Comparison of ENCODE assay signal across 16 cellular contexts in genomic region chr1:11880911-11881748, GRCh38. TPM values are rescaled to one million over a fixed set of nuclear protein-coding genes. Genes with fewer than 3 reads are reported as not detected.
DNase-seq lines count a peak whose midpoint lies in the region; ATAC-seq and TF ChIP-seq lines count a peak whose summit lies in the region.
"Had no signal": no experiment of that assay in that cellular context is flagged by ENCODE, and none has a peak within 500 bp of the region (broad histone marks: within the 10 kb centered on the region; RNA-seq: fewer than 3 reads in every experiment).

No MANE protein-coding gene starts in this region.

- POLR2A ChIA-PET in naive thymus-derived CD4-positive, alpha-beta T cell (lab: Charles Lee) = no interaction called here

- H3K36me3 ChIP-seq in cardiac muscle cell = no peaks in the 10 kb centered on the region
- H3K36me3 ChIP-seq in naive thymus-derived CD4-positive, alpha-beta T cell (ENCODE audit: control insufficient read depth in 2 of 3, insufficient read depth in 3 of 3, low read length in 3 of 3) = no peaks in the 10 kb centered on the region

- DNase-seq in DMS153 (lab: John Stamatoyannopoulos, UW) (peak; percentile 64), RPMI7951 (ENCODE audit: low read depth) (peak; percentile 43), cardiac muscle cell (ENCODE audit: low read depth in 1 of 2, low spot score in 1 of 2) (peak in 1 of 2 donors; percentile 85), nucleus accumbens (lab: John Stamatoyannopoulos, UW) (peak in 38 of 56 donors; percentile 4 to 74 (median 19)), NCI-H146 treated with DMSO at 0.1 percent for 48 hours (lab: John Stamatoyannopoulos, UW; ENCODE audit: unreplicated experiment) (no peak), G401 (ENCODE audit: low spot score) (no peak)
- DNase-seq in naive thymus-derived CD4-positive, alpha-beta T cell = no peak
- DNase-seq: activated T-cell treated with anti-CD3 and anti-CD28 coated beads, Interleukin-2, amount 50 U/mL, for 48 hours; DND-41; H9; NCI-H526 treated with DMSO at 0.1 percent for 48 hours had no signal

- H3K4me1 ChIP-seq in cardiac muscle cell (ENCODE audit: low read depth) = peaks cover 54% of the 10 kb centered on the region
- no peaks in the 10 kb centered on the region for H3K4me1 ChIP-seq in naive thymus-derived CD4-positive, alpha-beta T cell (ENCODE audit: control insufficient read depth in 2 of 2, insufficient read depth in 2 of 2, low read length in 2 of 2)

- H3K27ac ChIP-seq in cardiac muscle cell = peak overlapping the region; percentile 88
- no peak overlapping the region for H3K27ac ChIP-seq in naive thymus-derived CD4-positive, alpha-beta T cell (ENCODE audit: low read depth, low read length)

- H3K27me3 ChIP-seq in cardiac muscle cell = no peaks in the 10 kb centered on the region
- no peaks in the 10 kb centered on the region for H3K27me3 ChIP-seq in naive thymus-derived CD4-positive, alpha-beta T cell (ENCODE audit: control insufficient read depth in 2 of 2, insufficient read depth in 2 of 2, low read length in 2 of 2)

- CTCF ChIA-PET in naive thymus-derived CD4-positive, alpha-beta T cell (lab: Charles Lee) = interaction anchor here (0.5 kb wide), 1 partner anchor 52 kb away, joined by 3 read pairs; no protein-coding TSS in a partner anchor

- peaks cover 0 to 2% (median 0%) of the 10 kb centered on the region in 11 donors for H3K9me3 Mint-ChIP-seq in naive thymus-derived CD4-positive, alpha-beta T cell
- H3K9me3 Mint-ChIP-seq: dendritic cell treated with granulocyte-macrophage colony-stimulating factor and Interleukin-4, amounts not matched to agents 40 ng/mL and 50 ng/mL, for 4 days had no signal

- intact Hi-C loops in naive thymus-derived CD4-positive, alpha-beta T cell (cut with micrococcal nuclease) = no loop called here

- no peaks in the 10 kb centered on the region for H3K36me3 Mint-ChIP-seq in naive thymus-derived CD4-positive, alpha-beta T cell

- no peak overlapping the region for H3K4me3 ChIP-seq in cardiac muscle cell
- H3K4me3 ChIP-seq in naive thymus-derived CD4-positive, alpha-beta T cell (ENCODE audit: low read length) = no peak overlapping the region

- H3K4me1 Mint-ChIP-seq in naive thymus-derived CD4-positive, alpha-beta T cell = peaks cover 0 to 5% (median 0%) of the 10 kb centered on the region in 7 donors

- in situ Hi-C loops in G401 (cut with HindIII; ENCODE audit: low sequenced_read_pairs) = no loop called here

- TF ChIP-seq CTCF in cardiac muscle cell (IDR thresholded peaks at IDR 0.05; ENCODE audit: low read depth, low read length) = no peak

- H3K27me3 Mint-ChIP-seq in naive thymus-derived CD4-positive, alpha-beta T cell = peaks cover 2 to 26% (median 15%) of the 10 kb centered on the region in 5 donors

- peak overlapping the region in 1 of 9 donors; percentile 28 for H3K27ac Mint-ChIP-seq in naive thymus-derived CD4-positive, alpha-beta T cell
- H3K27ac Mint-ChIP-seq: dendritic cell treated with granulocyte-macrophage colony-stimulating factor and Interleukin-4, amounts not matched to agents 40 ng/mL and 50 ng/mL, for 4 days had no signal

- no peaks in the 10 kb centered on the region for H3K9me3 ChIP-seq in cardiac muscle cell (ENCODE audit: low read depth)
- H3K9me3 ChIP-seq in naive thymus-derived CD4-positive, alpha-beta T cell (ENCODE audit: control insufficient read depth in 2 of 3, low read length in 3 of 3) = no peaks in the 10 kb centered on the region

- ATAC-seq in naive thymus-derived CD4-positive, alpha-beta T cell = no peak
- ATAC-seq in GM18502 (IDR thresholded peaks at IDR 0.05; ENCODE audit: poor library complexity, unreplicated experiment) = no peak
- ATAC-seq: activated CD4-positive, CD25-positive, alpha-beta regulatory T cell treated with anti-CD3 and anti-CD28 coated beads, Interleukin-2, amount 50 U/mL, for 24 hours had no signal

- no peak overlapping the region for H3K4me3 Mint-ChIP-seq in naive thymus-derived CD4-positive, alpha-beta T cell
- H3K4me3 Mint-ChIP-seq: dendritic cell treated with granulocyte-macrophage colony-stimulating factor and Interleukin-4, amounts not matched to agents 40 ng/mL and 50 ng/mL, for 4 days; H9 had no signal

RNA-seq across cellular contexts. Expression of gene NPPB, which starts 22.4 kb away (rescaled TPM):
- total RNA-seq in RPMI7951 (2014; rRNA removed; shearing (Covaris generic)) = not detected in 2 replicates
- total RNA-seq in cardiac muscle cell = 18.9 and 192 TPM in 2 replicates
- polyA plus RNA-seq in cardiac muscle cell = 30.8 and 188 TPM in 2 replicates
- total RNA-seq in G401 (2014; rRNA removed; shearing (Covaris generic)) = not detected in 2 replicates
- total RNA-seq in naive thymus-derived CD4-positive, alpha-beta T cell = not detected
- polyA plus RNA-seq in naive thymus-derived CD4-positive, alpha-beta T cell = not detected
- total RNA-seq: HT1080 had no signal
- polyA plus RNA-seq: keratinocyte had no signal

RNA-seq across cellular contexts. Expression of gene NPPA, which starts 33.5 kb away (rescaled TPM):
- total RNA-seq in RPMI7951 (2014; rRNA removed; shearing (Covaris generic)) = not detected in 2 replicates
- total RNA-seq in cardiac muscle cell = 57.5 and 331 TPM in 2 replicates
- 90.0 and 601 TPM in 2 replicates for polyA plus RNA-seq in cardiac muscle cell
- not detected in 2 replicates for total RNA-seq in G401 (2014; rRNA removed; shearing (Covaris generic))
- total RNA-seq in naive thymus-derived CD4-positive, alpha-beta T cell = not detected
- polyA plus RNA-seq in naive thymus-derived CD4-positive, alpha-beta T cell = not detected
- total RNA-seq: H9, HT1080 had no signal
- polyA plus RNA-seq: keratinocyte had no signal

RNA-seq across cellular contexts. Expression of gene KIAA2013, which starts 45.1 kb away (rescaled TPM):
- 53.2 and 58.2 TPM in 2 replicates for total RNA-seq in RPMI7951 (2014; rRNA removed; shearing (Covaris generic))
- 98.0 and 112 TPM in 2 replicates for total RNA-seq in cardiac muscle cell
- polyA plus RNA-seq in cardiac muscle cell = 100 and 115 TPM in 2 replicates
- total RNA-seq in G401 (2014; rRNA removed; shearing (Covaris generic)) = 52.6 and 53.7 TPM in 2 replicates
- total RNA-seq in naive thymus-derived CD4-positive, alpha-beta T cell = 10 to 100 TPM; 13.3 to 38.1 (median 27.2) TPM
- polyA plus RNA-seq in naive thymus-derived CD4-positive, alpha-beta T cell = 10 to 100 TPM; 19.8 to 37.9 TPM

RNA-seq across cellular contexts. Expression of gene PLOD1, which starts 53.4 kb away (rescaled TPM):
- 395 and 413 TPM in 2 replicates for total RNA-seq in RPMI7951 (2014; rRNA removed; shearing (Covaris generic))
- 158 and 185 TPM in 2 replicates for total RNA-seq in cardiac muscle cell
- 149 and 167 TPM in 2 replicates for polyA plus RNA-seq in cardiac muscle cell
- 103 and 104 TPM in 2 replicates for total RNA-seq in G401 (2014; rRNA removed; shearing (Covaris generic))
- total RNA-seq in naive thymus-derived CD4-positive, alpha-beta T cell = 10 to 100 TPM in 2 of 5 experiments, 1 to 10 TPM in 3; 3.6 to 24.2 (median 4.8) TPM
- 1 to 10 TPM; 1.8 to 2.7 TPM for polyA plus RNA-seq in naive thymus-derived CD4-positive, alpha-beta T cell

Comparison
In these comparisons a context has a peak if more than half of its experiments do, and no peak if none do; other contexts are left out.
1. DNase-seq: peak in DMS153 (single experiment), RPMI7951 (single experiment) and nucleus accumbens (38 of 56); none in NCI-H146 treated with DMSO at 0.1 percent for 48 hours (single experiment), G401 (single experiment) and naive thymus-derived CD4-positive, alpha-beta T cell (0 of 9).
2. RNA of gene NPPB, which starts 22.4 kb away (total RNA-seq): 18.9 to 192 TPM in cardiac muscle cell; not detected in RPMI7951, not detected in G401 and not detected in naive thymus-derived CD4-positive, alpha-beta T cell; every median in the first group is over 10 times any median in the second.
3. RNA of gene NPPA, which starts 33.5 kb away (total RNA-seq): 57.5 to 331 TPM in cardiac muscle cell; not detected in RPMI7951, not detected in G401 and not detected in naive thymus-derived CD4-positive, alpha-beta T cell; every median in the first group is over 10 times any median in the second.